8 cellular contexts compared by ENCODE assay signal in the genomic region with DNA sequence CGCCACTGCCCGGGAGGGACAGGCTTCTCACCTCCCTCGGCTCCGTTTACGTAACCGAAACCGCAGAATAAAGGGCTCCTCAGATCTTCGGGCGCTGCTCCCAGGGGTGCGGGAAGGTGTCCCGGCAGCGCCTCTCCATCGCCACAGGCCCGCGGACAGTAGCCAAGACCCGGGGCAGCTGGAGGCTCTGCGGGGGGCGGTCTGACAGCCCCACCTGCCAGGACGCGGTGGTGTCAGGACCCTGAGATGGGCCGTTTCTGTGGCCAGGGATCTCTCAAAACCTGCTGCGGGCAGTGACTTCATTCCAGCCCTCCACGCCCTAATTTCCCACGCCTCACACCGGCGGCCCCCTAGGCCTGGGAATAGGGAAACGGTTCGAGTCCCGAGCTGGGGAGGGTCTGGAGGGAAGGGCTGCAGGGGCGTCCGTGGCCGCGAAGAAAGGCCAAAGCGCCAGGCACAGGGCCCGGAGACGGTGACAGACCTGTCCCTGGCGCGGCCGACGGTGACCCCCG. TPM values are rescaled to one million over a fixed set of nuclear protein-coding genes. Genes with fewer than 3 reads are reported as not detected.
DNase-seq lines count a peak whose midpoint lies in the region; ATAC-seq and TF ChIP-seq lines count a peak whose summit lies in the region.
"Not testable (repeated sequence)": the region's sequence is repeated elsewhere in the genome, so short reads cannot be mapped to it uniquely, and the experiment has no call there.

No MANE protein-coding gene starts in this region.

- peak overlapping the region; percentile 24; the same call in 1 of the 2 replicates for H3K4me3 ChIP-seq in iPS DF 6.9 (ENCODE audit: low read length)
- peak overlapping the region; percentile 58 for H3K4me3 ChIP-seq in neuron (ENCODE audit: low read length)
- peak overlapping the region; percentile 72 for H3K4me3 ChIP-seq in thoracic aorta

- not testable (repeated sequence) for TF ChIP-seq CTCF in WTC11 (IDR thresholded peaks at IDR 0.05); thoracic aorta (IDR thresholded peaks at IDR 0.05)

- peak overlapping the region; percentile 36 for H2AFZ ChIP-seq in neuron (ENCODE audit: low read depth, low read length)

- H3K9me3 Mint-ChIP-seq in WTC11, result not testable (repeated sequence)

- 0 out of 2 replicates have a peak overlapping the region, but pooled peaks have one; percentile 29 for H3K4me3 Mint-ChIP-seq in WTC11

- not testable (repeated sequence) for H3K9me3 ChIP-seq in iPS DF 6.9 (ENCODE audit: control insufficient read depth, insufficient read depth, low read length); neuron (ENCODE audit: low read length); thoracic aorta

- ATAC-seq in GM21423 (IDR thresholded peaks at IDR 0.05; ENCODE audit: unreplicated experiment) (peak; percentile 13), HG03460 (IDR thresholded peaks at IDR 0.05; ENCODE audit: unreplicated experiment) (peak; percentile 9), WTC11 (peak; percentile 11)
- not testable (repeated sequence) for ATAC-seq in thoracic aorta (ENCODE audit: insufficient number of reproducible peaks, low FRiP score, low read depth)

- no CpG with 5 or more reads among the region's 41 CpGs for WGBS in iPS DF 6.9 (ENCODE audit: insufficient coverage, insufficient read length)

- not testable (repeated sequence) for H3K27me3 ChIP-seq in iPS DF 6.9 (ENCODE audit: control insufficient read depth, insufficient read depth, low read length); neuron (ENCODE audit: insufficient read depth, low read length); thoracic aorta (replicated peaks; ENCODE audit: insufficient read depth)

- peak; percentile 25 for DNase-seq in DMS53 treated with DMSO at 0.1 percent for 48 hours (lab: John Stamatoyannopoulos, UW; ENCODE audit: unreplicated experiment)
- not testable (repeated sequence) for DNase-seq in WTC11 (ENCODE audit: low spot score); iPS DF 6.9 (ENCODE audit: low read depth, low spot score); thoracic aorta (ENCODE audit: low spot score)

- not testable (repeated sequence) for H3K4me1 Mint-ChIP-seq in WTC11

- CTCF ChIA-PET in WTC11 (lab: Charles Lee), result not testable (repeated sequence)

- not testable (repeated sequence) for H3K4me1 ChIP-seq in iPS DF 6.9 (ENCODE audit: control insufficient read depth, insufficient read depth, low read length); neuron (ENCODE audit: insufficient read depth, low read length); thoracic aorta (ENCODE audit: control insufficient read depth in 1 of 2, low read depth in 2 of 2)

- not testable (repeated sequence) for H3K36me3 Mint-ChIP-seq in WTC11

- H3K36me3 ChIP-seq in iPS DF 6.9 (ENCODE audit: control insufficient read depth, insufficient read depth, low read length); neuron (ENCODE audit: insufficient read depth, low read length); thoracic aorta: not testable (repeated sequence)

- POLR2A ChIA-PET in WTC11 (lab: Charles Lee), result not testable (repeated sequence)

- peak overlapping the region; percentile 54 for H3K27ac ChIP-seq in cingulate gyrus (ENCODE audit: low read depth, low read length)
- not testable (repeated sequence) for H3K27ac ChIP-seq in iPS DF 6.9 (ENCODE audit: low read length); thoracic aorta

- peaks cover 21% of the 10 kb centered on the region for H3K27me3 Mint-ChIP-seq in WTC11 (ENCODE audit: low read depth)

- not testable (repeated sequence) for H3K27ac Mint-ChIP-seq in WTC11

RNA-seq across cellular contexts. Expression of a gene that starts 0.6 kb away (rescaled TPM):
- total RNA-seq in WTC11 (2021) (1.8 to 2.1 TPM (median 1.8 TPM) in 3 replicates), thoracic aorta (10 to 100 TPM in 1 of 2 donors, 1 to 10 TPM in 1; 9.9 to 13.0 TPM)
